Comparison of ENCODE assay signal across 9 cellular contexts in genomic region chr7:129146237-129146979, GRCh38. TPM values are rescaled to one million over a fixed set of nuclear protein-coding genes. Genes with fewer than 3 reads are reported as not detected.
DNase-seq lines count a peak whose midpoint lies in the region; ATAC-seq and TF ChIP-seq lines count a peak whose summit lies in the region.
"Had no signal": no experiment of that assay in that cellular context is flagged by ENCODE, and none has a peak within 500 bp of the region (broad histone marks: within the 10 kb centered on the region; RNA-seq: fewer than 3 reads in every experiment).

No MANE protein-coding gene starts in this region.

- no peak overlapping the region for H3K27ac Mint-ChIP-seq in activated CD4-positive, alpha-beta memory T cell treated with anti-CD3 and anti-CD28 coated beads for 36 hours
- H3K27ac Mint-ChIP-seq in activated CD4-positive, alpha-beta memory T cell treated with anti-CD3 and anti-CD28 coated beads, Interleukin-2, amount 10 ng/mL, durations not matched to agents 7 days and 5 days, result no peak overlapping the region
- no peak overlapping the region for H3K27ac Mint-ChIP-seq in activated CD8-positive, alpha-beta T cell treated with anti-CD3 and anti-CD28 coated beads for 36 hours
- peak overlapping the region; percentile 95 for H3K27ac Mint-ChIP-seq in stimulated activated memory B cell treated with anti-CD40 and anti-IgM and Interleukin-4, amounts not matched to agents 10 μg/mL and 1 μg/mL and 100 μg/mL, for 72 hours

- POLR2A ChIA-PET in activated CD4-positive, alpha-beta memory T cell treated with anti-CD3 and anti-CD28 coated beads for 36 hours (lab: Charles Lee), result no interaction called here
- POLR2A ChIA-PET in activated CD4-positive, alpha-beta memory T cell treated with anti-CD3 and anti-CD28 coated beads, Interleukin-2, amount 10 ng/mL, durations not matched to agents 7 days and 5 days (lab: Charles Lee), result no interaction called here
- POLR2A ChIA-PET in activated CD8-positive, alpha-beta T cell treated with anti-CD3 and anti-CD28 coated beads for 36 hours (lab: Charles Lee), result no interaction called here

- peak; percentile 51 for ATAC-seq in HG02763 (IDR thresholded peaks at IDR 0.05; ENCODE audit: unreplicated experiment)
- no peak for ATAC-seq in activated CD8-positive, alpha-beta T cell treated with anti-CD3 and anti-CD28 coated beads for 36 hours
- ATAC-seq in stimulated activated memory B cell treated with anti-CD40 and anti-IgM and Interleukin-4, amounts not matched to agents 10 μg/mL and 1 μg/mL and 100 μg/mL, for 72 hours, result peak; percentile 89

- no peak for DNase-seq in activated CD4-positive, alpha-beta memory T cell treated with anti-CD3 and anti-CD28 coated beads for 36 hours
- DNase-seq in activated CD4-positive, alpha-beta memory T cell treated with anti-CD3 and anti-CD28 coated beads, Interleukin-2, amount 10 ng/mL, durations not matched to agents 7 days and 5 days, result no peak
- no peak for DNase-seq in activated CD8-positive, alpha-beta T cell treated with anti-CD3 and anti-CD28 coated beads for 36 hours
- DNase-seq in NCI-H748 treated with DMSO at 0.1 percent for 48 hours (lab: John Stamatoyannopoulos, UW) (no peak), putamen (ENCODE audit: low spot score) (no peak)
- DNase-seq in NK-92 treated with Interleukin-12 subunit alpha and Interleukin-12 subunit beta, amount 100 ng/mL, for 24 hours (lab: John Stamatoyannopoulos, UW), result no peak
- DNase-seq: head of caudate nucleus had no signal

- no peaks in the 10 kb centered on the region for H3K9me3 Mint-ChIP-seq in activated CD4-positive, alpha-beta memory T cell treated with anti-CD3 and anti-CD28 coated beads for 36 hours
- no peaks in the 10 kb centered on the region for H3K9me3 Mint-ChIP-seq in activated CD4-positive, alpha-beta memory T cell treated with anti-CD3 and anti-CD28 coated beads, Interleukin-2, amount 10 ng/mL, durations not matched to agents 7 days and 5 days
- no peaks in the 10 kb centered on the region for H3K9me3 Mint-ChIP-seq in activated CD8-positive, alpha-beta T cell treated with anti-CD3 and anti-CD28 coated beads for 36 hours
- H3K9me3 Mint-ChIP-seq in stimulated activated memory B cell treated with anti-CD40 and anti-IgM and Interleukin-4, amounts not matched to agents 10 μg/mL and 1 μg/mL and 100 μg/mL, for 72 hours, result no peaks in the 10 kb centered on the region

- peaks cover 26% of the 10 kb centered on the region for H3K27me3 Mint-ChIP-seq in activated CD4-positive, alpha-beta memory T cell treated with anti-CD3 and anti-CD28 coated beads for 36 hours
- H3K27me3 Mint-ChIP-seq in activated CD4-positive, alpha-beta memory T cell treated with anti-CD3 and anti-CD28 coated beads, Interleukin-2, amount 10 ng/mL, durations not matched to agents 7 days and 5 days, result peaks cover 50% of the 10 kb centered on the region
- H3K27me3 Mint-ChIP-seq in activated CD8-positive, alpha-beta T cell treated with anti-CD3 and anti-CD28 coated beads for 36 hours, result peaks cover 11% of the 10 kb centered on the region
- H3K27me3 Mint-ChIP-seq in stimulated activated memory B cell treated with anti-CD40 and anti-IgM and Interleukin-4, amounts not matched to agents 10 μg/mL and 1 μg/mL and 100 μg/mL, for 72 hours, result no peaks in the 10 kb centered on the region

- H3K4me3 Mint-ChIP-seq in activated CD4-positive, alpha-beta memory T cell treated with anti-CD3 and anti-CD28 coated beads for 36 hours, result peak overlapping the region; percentile 48
- no peak overlapping the region for H3K4me3 Mint-ChIP-seq in activated CD4-positive, alpha-beta memory T cell treated with anti-CD3 and anti-CD28 coated beads, Interleukin-2, amount 10 ng/mL, durations not matched to agents 7 days and 5 days
- H3K4me3 Mint-ChIP-seq in activated CD8-positive, alpha-beta T cell treated with anti-CD3 and anti-CD28 coated beads for 36 hours, result peak overlapping the region; percentile 73
- peak overlapping the region; percentile 91 for H3K4me3 Mint-ChIP-seq in stimulated activated memory B cell treated with anti-CD40 and anti-IgM and Interleukin-4, amounts not matched to agents 10 μg/mL and 1 μg/mL and 100 μg/mL, for 72 hours

- intact Hi-C loops in activated CD4-positive, alpha-beta memory T cell treated with anti-CD3 and anti-CD28 coated beads for 36 hours (cut with micrococcal nuclease), result no loop called here
- intact Hi-C loops in activated CD8-positive, alpha-beta T cell treated with anti-CD3 and anti-CD28 coated beads for 36 hours (cut with micrococcal nuclease), result no loop called here

- peaks cover 11% of the 10 kb centered on the region for H3K4me1 Mint-ChIP-seq in activated CD4-positive, alpha-beta memory T cell treated with anti-CD3 and anti-CD28 coated beads for 36 hours (ENCODE audit: low read depth)
- H3K4me1 Mint-ChIP-seq in activated CD4-positive, alpha-beta memory T cell treated with anti-CD3 and anti-CD28 coated beads, Interleukin-2, amount 10 ng/mL, durations not matched to agents 7 days and 5 days, result peaks cover 10% of the 10 kb centered on the region
- peaks cover 14% of the 10 kb centered on the region for H3K4me1 Mint-ChIP-seq in activated CD8-positive, alpha-beta T cell treated with anti-CD3 and anti-CD28 coated beads for 36 hours (ENCODE audit: low read depth)
- H3K4me1 Mint-ChIP-seq in stimulated activated memory B cell treated with anti-CD40 and anti-IgM and Interleukin-4, amounts not matched to agents 10 μg/mL and 1 μg/mL and 100 μg/mL, for 72 hours, result peaks cover 73% of the 10 kb centered on the region

- no peak for TF ChIP-seq CTCF in activated CD8-positive, alpha-beta T cell treated with anti-CD3 and anti-CD28 coated beads for 36 hours (IDR thresholded peaks at IDR 0.05)

- no peaks in the 10 kb centered on the region for H3K36me3 Mint-ChIP-seq in activated CD4-positive, alpha-beta memory T cell treated with anti-CD3 and anti-CD28 coated beads for 36 hours
- no peaks in the 10 kb centered on the region for H3K36me3 Mint-ChIP-seq in activated CD4-positive, alpha-beta memory T cell treated with anti-CD3 and anti-CD28 coated beads, Interleukin-2, amount 10 ng/mL, durations not matched to agents 7 days and 5 days (ENCODE audit: low read depth)
- no peaks in the 10 kb centered on the region for H3K36me3 Mint-ChIP-seq in activated CD8-positive, alpha-beta T cell treated with anti-CD3 and anti-CD28 coated beads for 36 hours (ENCODE audit: low read depth)
- H3K36me3 Mint-ChIP-seq in stimulated activated memory B cell treated with anti-CD40 and anti-IgM and Interleukin-4, amounts not matched to agents 10 μg/mL and 1 μg/mL and 100 μg/mL, for 72 hours, result peaks cover 53% of the 10 kb centered on the region

- CTCF ChIA-PET in activated CD4-positive, alpha-beta memory T cell treated with anti-CD3 and anti-CD28 coated beads for 36 hours (lab: Charles Lee), result interaction anchor here (1.4 to 3.8 kb wide), 2 partner anchors 18 to 55 kb away, joined by 4 to 24 read pairs; no protein-coding TSS in a partner anchor
- CTCF ChIA-PET in activated CD4-positive, alpha-beta memory T cell treated with anti-CD3 and anti-CD28 coated beads, Interleukin-2, amount 10 ng/mL, durations not matched to agents 7 days and 5 days (lab: Charles Lee), result interaction anchor here (0.9 to 1.3 kb wide), 4 partner anchors 17 to 55 kb away, joined by 3 to 4 read pairs (median 4); no protein-coding TSS in a partner anchor
- CTCF ChIA-PET in activated CD8-positive, alpha-beta T cell treated with anti-CD3 and anti-CD28 coated beads for 36 hours (lab: Charles Lee), result interaction anchor here (0.8 to 3.5 kb wide), 3 partner anchors 10 to 72 kb away, joined by 3 to 26 read pairs (median 5); no protein-coding TSS in a partner anchor

RNA-seq across cellular contexts. Expression of gene TSPAN33, which starts 1.9 kb away (rescaled TPM):
- 1 to 10 TPM; 3.3 to 4.1 TPM for total RNA-seq in activated CD4-positive, alpha-beta memory T cell treated with anti-CD3 and anti-CD28 coated beads for 36 hours
- under 1 TPM; 0.48 to 0.86 TPM for total RNA-seq in activated CD4-positive, alpha-beta memory T cell treated with anti-CD3 and anti-CD28 coated beads, Interleukin-2, amount 10 ng/mL, durations not matched to agents 7 days and 5 days
- total RNA-seq in activated CD8-positive, alpha-beta T cell treated with anti-CD3 and anti-CD28 coated beads for 36 hours, result 10 to 100 TPM in 1 of 2 experiments, 1 to 10 TPM in 1; 9.3 to 11.0 TPM

RNA-seq across cellular contexts. Expression of gene SMO, which starts 42.0 kb away (rescaled TPM):
- under 1 TPM; 0.12 to 0.21 TPM for total RNA-seq in activated CD4-positive, alpha-beta memory T cell treated with anti-CD3 and anti-CD28 coated beads for 36 hours
- total RNA-seq in activated CD4-positive, alpha-beta memory T cell treated with anti-CD3 and anti-CD28 coated beads, Interleukin-2, amount 10 ng/mL, durations not matched to agents 7 days and 5 days, result not detected
- 1 to 10 TPM in 1 of 2 experiments, under 1 TPM in 1; 0.81 to 1.7 TPM for total RNA-seq in activated CD8-positive, alpha-beta T cell treated with anti-CD3 and anti-CD28 coated beads for 36 hours
